Comparison of ENCODE assay signal across 32 cellular contexts in genomic region chr12:42824327-42824726, GRCh38.
"Had no signal": no experiment of that assay in that cellular context is flagged by ENCODE, and none has a peak within 500 bp of the region (broad histone marks: within the 10 kb centered on the region; RNA-seq: fewer than 3 reads in every experiment).

No MANE protein-coding gene starts in this region.

- H3K4me1 ChIP-seq: ascending aorta had no signal

- H3K36me3 ChIP-seq: ascending aorta, cardiac muscle cell, WERI-Rb-1 had no signal

- FAIRE-seq: bronchial epithelial cell, TTC549 had no signal

- H3K27ac ChIP-seq: ascending aorta, cardiac muscle cell, WERI-Rb-1 had no signal

- H3K27me3 ChIP-seq: ascending aorta, cardiac muscle cell had no signal

- H3K9me3 ChIP-seq: ascending aorta had no signal

- DNase-seq: activated CD4-positive, alpha-beta memory T cell treated with anti-CD3 and anti-CD28 coated beads, Interleukin-2, amount 10 ng/mL, durations not matched to agents 7 days and 5 days; activated CD4-positive, alpha-beta T cell treated with anti-CD3 and anti-CD28 coated beads for 1 hour; activated CD4-positive, alpha-beta T cell treated with anti-CD3 and anti-CD28 coated beads for 36 hours; activated CD4-positive, alpha-beta T cell treated with anti-CD3 and anti-CD28 coated beads for 48 hours; activated CD4-positive, alpha-beta T cell treated with anti-CD3 and anti-CD28 coated beads, Interleukin-2, amount 10 ng/mL, durations not matched to agents 7 days and 5 days; activated CD4-positive, alpha-beta T cell treated with anti-CD3 and anti-CD28 coated beads, Interleukin-2, amount 50 U/mL, for 48 hours; activated CD4-positive, CD25-positive, alpha-beta regulatory T cell; activated CD8-positive, alpha-beta memory T cell treated with anti-CD3 and anti-CD28 coated beads for 24 hours; activated CD8-positive, alpha-beta memory T cell treated with anti-CD3 and anti-CD28 coated beads, Interleukin-2, amount 10 ng/mL, durations not matched to agents 7 days and 5 days; activated CD8-positive, alpha-beta memory T cell treated with anti-CD3 and anti-CD28 coated beads, Interleukin-2, amount 50 U/mL, for 48 hours; activated CD8-positive, alpha-beta T cell treated with anti-CD3 and anti-CD28 coated beads, Interleukin-2, amount 10 ng/mL, durations not matched to agents 7 days and 5 days; activated effector memory CD4-positive, alpha-beta T cell treated with Interleukin-2 at 50 U/mL for 16 hours; activated gamma-delta T cell; activated naive CD4-positive, alpha-beta T cell treated with anti-CD3 and anti-CD28 coated beads, Interleukin-2, amount 10 ng/mL, durations not matched to agents 7 days and 5 days; activated naive CD4-positive, alpha-beta T cell treated with Interleukin-2 at 50 U/mL for 16 hours; activated naive CD8-positive, alpha-beta T cell treated with anti-CD3 and anti-CD28 coated beads, Interleukin-2, amount 10 ng/mL, durations not matched to agents 7 days and 5 days; activated naive CD8-positive, alpha-beta T cell treated with anti-CD3 and anti-CD28 coated beads, Interleukin-2, amount 50 U/mL, for 24 hours; activated T-cell treated with anti-CD3 and anti-CD28 coated beads, Interleukin-2, amount 50 U/mL, for 24 hours; activated T-cell treated with anti-CD3 and anti-CD28 coated beads, Interleukin-2, amount 50 U/mL, for 48 hours; amygdala; anterior cingulate cortex; caudate nucleus; cerebellar nuclear complex; T-helper 2 cell; T-helper 9 cell; WERI-Rb-1 had no signal

- ATAC-seq: activated CD4-positive, alpha-beta T cell treated with anti-CD3 and anti-CD28 coated beads for 36 hours; activated CD4-positive, CD25-positive, alpha-beta regulatory T cell treated with anti-CD3 and anti-CD28 coated beads, Interleukin-2, amount 50 U/mL, for 24 hours; activated CD8-positive, alpha-beta memory T cell treated with anti-CD3 and anti-CD28 coated beads, Interleukin-2, amount 10 ng/mL, durations not matched to agents 7 days and 5 days; activated CD8-positive, alpha-beta T cell treated with anti-CD3 and anti-CD28 coated beads, Interleukin-2, amount 10 ng/mL, durations not matched to agents 7 days and 5 days; activated naive CD8-positive, alpha-beta T cell treated with anti-CD3 and anti-CD28 coated beads, Interleukin-2, amount 50 U/mL, for 24 hours; WTC11 had no signal

- H3K4me3 ChIP-seq: ascending aorta, cardiac muscle cell had no signal
